30 cellular contexts compared by ENCODE assay signal in the genomic region with DNA sequence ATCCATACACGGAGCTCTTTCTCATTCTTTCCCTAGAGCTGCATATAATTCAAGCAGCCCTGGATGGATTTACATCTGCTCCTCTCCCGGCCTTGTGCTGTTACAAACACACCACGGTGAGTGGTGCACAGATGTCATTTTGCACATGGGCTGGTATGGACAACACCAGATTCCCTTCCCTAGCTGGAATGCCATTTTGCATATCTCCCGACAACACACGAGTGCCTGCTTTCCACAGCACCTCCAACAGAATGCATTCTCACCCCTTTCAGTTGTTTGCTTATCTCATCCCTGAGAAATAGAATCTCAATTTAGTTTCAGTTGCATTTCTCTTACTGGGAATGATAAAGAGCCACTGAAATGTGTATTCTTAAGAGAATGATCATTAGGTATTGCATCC.
"Had no signal": no experiment of that assay in that cellular context is flagged by ENCODE, and none has a peak within 500 bp of the region (broad histone marks: within the 10 kb centered on the region; RNA-seq: fewer than 3 reads in every experiment).

No MANE protein-coding gene starts in this region.

- H3K4me2 ChIP-seq: PC-9 had no signal

- H3K4me3 Mint-ChIP-seq: activated B cell treated with CpG ODN at 0.5 μM for 24 hours; activated CD4-positive, alpha-beta memory T cell treated with anti-CD3 and anti-CD28 coated beads for 36 hours; activated naive CD4-positive, alpha-beta T cell treated with anti-CD3 and anti-CD28 coated beads, Interleukin-2, amount 10 ng/mL, durations not matched to agents 7 days and 5 days; activated naive CD8-positive, alpha-beta T cell; activated naive CD8-positive, alpha-beta T cell treated with anti-CD3 and anti-CD28 coated beads, Interleukin-2, amount 50 U/mL, for 24 hours had no signal

- H3K4me1 Mint-ChIP-seq: activated B cell treated with CpG ODN at 0.5 μM for 24 hours; activated naive CD4-positive, alpha-beta T cell treated with anti-CD3 and anti-CD28 coated beads, Interleukin-2, amount 10 ng/mL, durations not matched to agents 7 days and 5 days; activated naive CD8-positive, alpha-beta T cell treated with anti-CD3 and anti-CD28 coated beads, Interleukin-2, amount 50 U/mL, for 24 hours had no signal

- H3K27me3 Mint-ChIP-seq: activated B cell treated with CpG ODN at 0.5 μM for 24 hours had no signal

- H3K4me3 ChIP-seq: cardiac muscle cell, PC-9 had no signal

- H3K36me3 ChIP-seq: brain microvascular endothelial cell, cardiac muscle cell had no signal

- H3K36me3 Mint-ChIP-seq: activated CD4-positive, alpha-beta memory T cell treated with anti-CD3 and anti-CD28 coated beads for 36 hours; activated naive CD4-positive, alpha-beta T cell treated with anti-CD3 and anti-CD28 coated beads, Interleukin-2, amount 10 ng/mL, durations not matched to agents 7 days and 5 days; activated naive CD8-positive, alpha-beta T cell had no signal

- H3K9me3 Mint-ChIP-seq: activated CD4-positive, alpha-beta memory T cell treated with anti-CD3 and anti-CD28 coated beads for 36 hours; activated naive CD4-positive, alpha-beta T cell treated with anti-CD3 and anti-CD28 coated beads, Interleukin-2, amount 10 ng/mL, durations not matched to agents 7 days and 5 days; activated naive CD8-positive, alpha-beta T cell treated with anti-CD3 and anti-CD28 coated beads, Interleukin-2, amount 50 U/mL, for 24 hours had no signal

- DNase-seq: activated B cell treated with CpG ODN at 0.5 μM for 24 hours; activated CD4-positive, alpha-beta memory T cell treated with anti-CD3 and anti-CD28 coated beads for 36 hours; activated CD4-positive, alpha-beta T cell treated with anti-CD3 and anti-CD28 coated beads for 4 hours; activated CD4-positive, alpha-beta T cell treated with anti-CD3 and anti-CD28 coated beads, Interleukin-2, amount 50 U/mL, for 1 hour; activated CD4-positive, CD25-positive, alpha-beta regulatory T cell treated with anti-CD3 and anti-CD28 coated beads, Interleukin-2, amount 50 U/mL, for 72 hours; activated CD8-positive, alpha-beta memory T cell treated with anti-CD3 and anti-CD28 coated beads, Interleukin-2, amount 50 U/mL, for 48 hours; activated effector memory CD4-positive, alpha-beta T cell treated with Interleukin-2 at 50 U/mL for 16 hours; activated naive CD4-positive, alpha-beta T cell treated with anti-CD3 and anti-CD28 coated beads, Interleukin-2, amount 10 ng/mL, durations not matched to agents 7 days and 5 days; activated naive CD8-positive, alpha-beta T cell treated with anti-CD3 and anti-CD28 coated beads, Interleukin-2, amount 50 U/mL, for 24 hours; activated T-cell treated with anti-CD3 and anti-CD28 coated beads, Interleukin-2, amount 50 U/mL, for 48 hours; anterior cingulate cortex; brain microvascular endothelial cell; Karpas-422; KBM-7; NCI-H1105; NCI-H1417 treated with DMSO at 0.1 percent for 48 hours; NCI-H2029; NCI-H345; NK-92 treated with Interleukin-12 subunit alpha and Interleukin-12 subunit beta, amount 100 ng/mL, for 24 hours; SW 1271; T-helper 1 cell; T-helper 2 cell; T-helper 9 cell had no signal

- H3K27ac ChIP-seq: brain microvascular endothelial cell, cardiac muscle cell, PC-9, RWPE1, VCaP had no signal

- FAIRE-seq: RCC 7860 had no signal

- ATAC-seq: activated naive CD8-positive, alpha-beta T cell treated with anti-CD3 and anti-CD28 coated beads, Interleukin-2, amount 50 U/mL, for 24 hours; Right ventricle myocardium inferior had no signal

- H3K27ac Mint-ChIP-seq: activated B cell treated with CpG ODN at 0.5 μM for 24 hours; activated CD4-positive, alpha-beta memory T cell treated with anti-CD3 and anti-CD28 coated beads for 36 hours; activated naive CD4-positive, alpha-beta T cell treated with anti-CD3 and anti-CD28 coated beads, Interleukin-2, amount 10 ng/mL, durations not matched to agents 7 days and 5 days; activated naive CD8-positive, alpha-beta T cell; activated naive CD8-positive, alpha-beta T cell treated with anti-CD3 and anti-CD28 coated beads, Interleukin-2, amount 50 U/mL, for 24 hours had no signal

- H2AFZ ChIP-seq: PC-9 had no signal

- H3K27me3 ChIP-seq: brain microvascular endothelial cell, cardiac muscle cell had no signal
